Comparison of ENCODE assay signal across 1 cellular context in the genomic region with DNA sequence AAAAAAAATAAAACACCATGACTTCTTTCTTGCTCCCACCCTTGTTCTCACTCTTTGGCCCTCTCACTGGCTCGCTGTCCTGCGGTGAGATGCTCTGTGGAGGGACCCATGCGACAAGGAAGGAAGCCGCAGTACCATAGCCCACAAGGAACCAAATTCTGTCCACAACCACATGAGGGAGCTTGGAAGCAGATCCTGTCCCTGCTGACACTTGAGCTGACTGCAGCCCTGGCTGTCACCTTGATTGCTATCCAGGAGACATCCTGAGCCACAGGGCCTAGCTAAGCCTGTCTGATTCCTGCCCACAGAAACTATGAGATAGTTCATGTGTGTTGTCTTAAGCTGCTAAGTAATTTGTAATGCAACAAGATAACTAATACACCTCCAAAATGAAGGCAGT.
TF ChIP-seq lines count a peak whose summit lies in the region.

No MANE protein-coding gene starts in this region.

TF ChIP-seq in HepG2, 621 proteins besides CTCF, POLR2A, EP300 and RAD21 (continues in another document):
- TF ChIP-seq ZNF713 (CRISPR knock-in tag; IDR thresholded peaks at IDR 0.05) (0 out of 2 replicates have a peak, but pooled peaks have one; percentile 46), KAT8 (CRISPR knock-in tag; IDR thresholded peaks at IDR 0.05) (peak; percentile 22; the same call in 1 of the 2 replicates), KLF6 (CRISPR knock-in tag; IDR thresholded peaks at IDR 0.05) (0 out of 2 replicates have a peak, but pooled peaks have one; percentile 25), SIX4 (CRISPR knock-in tag; IDR thresholded peaks at IDR 0.05) (0 out of 2 replicates have a peak, but pooled peaks have one; percentile 19), SALL1 (CRISPR knock-in tag; IDR thresholded peaks at IDR 0.05) (peak; percentile 73; the same call in 1 of the 2 replicates), REPIN1 (CRISPR knock-in tag; IDR thresholded peaks at IDR 0.05; ENCODE audit: borderline replicate concordance, low read depth) (0 out of 2 replicates have a peak, but pooled peaks have one; percentile 60), GATAD2A (CRISPR knock-in tag; IDR thresholded peaks at IDR 0.05) (peak; percentile 65), IRF2 (CRISPR knock-in tag; IDR thresholded peaks at IDR 0.05) (peak; percentile 77), XBP1 (CRISPR knock-in tag; IDR thresholded peaks at IDR 0.05) (no peak), SP5 (CRISPR knock-in tag; IDR thresholded peaks at IDR 0.05; ENCODE audit: borderline replicate concordance, low read depth) (peak; percentile 44; the same call in 1 of the 2 replicates), SOX6 (IDR thresholded peaks at IDR 0.05) (no peak), SOX6 (CRISPR knock-in tag; IDR thresholded peaks at IDR 0.05) (peak; percentile 27), YEATS2 (CRISPR knock-in tag; IDR thresholded peaks at IDR 0.05; ENCODE audit: borderline replicate concordance) (0 out of 2 replicates have a peak, but pooled peaks have one; percentile 22), CC2D1A (CRISPR knock-in tag; IDR thresholded peaks at IDR 0.05) (no peak), ZNF317 (CRISPR knock-in tag; IDR thresholded peaks at IDR 0.05) (0 out of 2 replicates have a peak, but pooled peaks have one; percentile 43), MYNN (CRISPR knock-in tag; IDR thresholded peaks at IDR 0.05; ENCODE audit: low read depth) (no peak), SAP130 (CRISPR knock-in tag; IDR thresholded peaks at IDR 0.05; ENCODE audit: low read depth) (peak; percentile 76), ZNF7 (CRISPR knock-in tag; IDR thresholded peaks at IDR 0.05) (peak; percentile 95), ETV5 (CRISPR knock-in tag; IDR thresholded peaks at IDR 0.05; ENCODE audit: borderline replicate concordance) (peak; percentile 57; the same call in 1 of the 2 replicates), ZNF580 (CRISPR knock-in tag; IDR thresholded peaks at IDR 0.05; ENCODE audit: borderline replicate concordance, low read depth) (peak; percentile 52; the same call in 1 of the 2 replicates), TGIF2 (CRISPR knock-in tag; IDR thresholded peaks at IDR 0.05) (peak; percentile 73; the same call in 1 of the 2 replicates), HDAC2 (CRISPR knock-in tag; IDR thresholded peaks at IDR 0.05) (peak; percentile 56; the same call in 1 of the 2 replicates), ZNF577 (CRISPR knock-in tag; IDR thresholded peaks at IDR 0.05; ENCODE audit: borderline replicate concordance, low read depth) (no peak), HCFC1 (IDR thresholded peaks at IDR 0.05; ENCODE audit: low read depth, low read length) (no peak), HNRNPUL1 (IDR thresholded peaks at IDR 0.05; ENCODE audit: low read depth, low read length) (no peak), KDM3A (CRISPR knock-in tag; IDR thresholded peaks at IDR 0.05; ENCODE audit: low read depth) (0 out of 2 replicates have a peak, but pooled peaks have one; percentile 56), ARNT2 (CRISPR knock-in tag; IDR thresholded peaks at IDR 0.05; ENCODE audit: low read depth) (no peak), ZNF619 (CRISPR knock-in tag; IDR thresholded peaks at IDR 0.05) (0 out of 2 replicates have a peak, but pooled peaks have one; percentile 64), ZNF567 (CRISPR knock-in tag; IDR thresholded peaks at IDR 0.05; ENCODE audit: borderline replicate concordance) (0 out of 2 replicates have a peak, but pooled peaks have one; percentile 83), ARID5B (CRISPR knock-in tag; IDR thresholded peaks at IDR 0.05) (peak; percentile 63), NR2F6 (IDR thresholded peaks at IDR 0.05) (no peak), NR2F6 (CRISPR knock-in tag; IDR thresholded peaks at IDR 0.05) (peak; percentile 54; the same call in 1 of the 2 replicates), ZNF614 (CRISPR knock-in tag; IDR thresholded peaks at IDR 0.05; ENCODE audit: borderline replicate concordance) (peak; percentile 77; the same call in 1 of the 2 replicates), SOX13 (IDR thresholded peaks at IDR 0.05) (no peak), SOX13 (CRISPR knock-in tag; conservative IDR thresholded peaks at IDR 0.05 in 1 of 2, IDR thresholded peaks at IDR 0.05 in 1 of 2) (peak in 1 of 2 experiments; percentile 28; a peak in 1 of 4 replicates), ZNF792 (CRISPR knock-in tag; IDR thresholded peaks at IDR 0.05) (peak; percentile 59; the same call in 1 of the 2 replicates)
- TF ChIP-seq, protein P1, sequence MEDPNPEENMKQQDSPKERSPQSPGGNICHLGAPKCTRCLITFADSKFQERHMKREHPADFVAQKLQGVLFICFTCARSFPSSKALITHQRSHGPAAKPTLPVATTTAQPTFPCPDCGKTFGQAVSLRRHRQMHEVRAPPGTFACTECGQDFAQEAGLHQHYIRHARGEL (CRISPR knock-in tag; IDR thresholded peaks at IDR 0.05): 0 out of 2 replicates have a peak, but pooled peaks have one; percentile 51
- TF ChIP-seq, protein P2, sequence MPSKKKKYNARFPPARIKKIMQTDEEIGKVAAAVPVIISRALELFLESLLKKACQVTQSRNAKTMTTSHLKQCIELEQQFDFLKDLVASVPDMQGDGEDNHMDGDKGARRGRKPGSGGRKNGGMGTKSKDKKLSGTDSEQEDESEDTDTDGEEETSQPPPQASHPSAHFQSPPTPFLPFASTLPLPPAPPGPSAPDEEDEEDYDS (CRISPR knock-in tag; IDR thresholded peaks at IDR 0.05): 0 out of 2 replicates have a peak, but pooled peaks have one; percentile 34
- TF ChIP-seq, protein P3, sequence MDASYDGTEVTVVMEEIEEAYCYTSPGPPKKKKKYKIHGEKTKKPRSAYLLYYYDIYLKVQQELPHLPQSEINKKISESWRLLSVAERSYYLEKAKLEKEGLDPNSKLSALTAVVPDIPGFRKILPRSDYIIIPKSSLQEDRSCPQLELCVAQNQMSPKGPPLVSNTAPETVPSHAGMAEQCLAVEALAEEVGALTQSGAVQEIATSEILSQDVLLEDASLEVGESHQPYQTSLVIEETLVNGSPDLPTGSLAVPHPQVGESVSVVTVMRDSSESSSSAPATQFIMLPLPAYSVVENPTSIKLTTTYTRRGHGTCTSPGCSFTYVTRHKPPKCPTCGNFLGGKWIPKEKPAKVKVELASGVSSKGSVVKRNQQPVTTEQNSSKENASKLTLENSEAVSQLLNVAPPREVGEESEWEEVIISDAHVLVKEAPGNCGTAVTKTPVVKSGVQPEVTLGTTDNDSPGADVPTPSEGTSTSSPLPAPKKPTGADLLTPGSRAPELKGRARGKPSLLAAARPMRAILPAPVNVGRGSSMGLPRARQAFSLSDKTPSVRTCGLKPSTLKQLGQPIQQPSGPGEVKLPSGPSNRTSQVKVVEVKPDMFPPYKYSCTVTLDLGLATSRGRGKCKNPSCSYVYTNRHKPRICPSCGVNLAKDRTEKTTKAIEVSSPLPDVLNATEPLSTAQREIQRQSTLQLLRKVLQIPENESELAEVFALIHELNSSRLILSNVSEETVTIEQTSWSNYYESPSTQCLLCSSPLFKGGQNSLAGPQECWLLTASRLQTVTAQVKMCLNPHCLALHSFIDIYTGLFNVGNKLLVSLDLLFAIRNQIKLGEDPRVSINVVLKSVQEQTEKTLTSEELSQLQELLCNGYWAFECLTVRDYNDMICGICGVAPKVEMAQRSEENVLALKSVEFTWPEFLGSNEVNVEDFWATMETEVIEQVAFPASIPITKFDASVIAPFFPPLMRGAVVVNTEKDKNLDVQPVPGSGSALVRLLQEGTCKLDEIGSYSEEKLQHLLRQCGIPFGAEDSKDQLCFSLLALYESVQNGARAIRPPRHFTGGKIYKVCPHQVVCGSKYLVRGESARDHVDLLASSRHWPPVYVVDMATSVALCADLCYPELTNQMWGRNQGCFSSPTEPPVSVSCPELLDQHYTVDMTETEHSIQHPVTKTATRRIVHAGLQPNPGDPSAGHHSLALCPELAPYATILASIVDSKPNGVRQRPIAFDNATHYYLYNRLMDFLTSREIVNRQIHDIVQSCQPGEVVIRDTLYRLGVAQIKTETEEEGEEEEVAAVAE (CRISPR knock-in tag; IDR thresholded peaks at IDR 0.05; ENCODE audit: borderline replicate concordance): 0 out of 2 replicates have a peak, but pooled peaks have one; percentile 36
- TF ChIP-seq, protein P4, sequence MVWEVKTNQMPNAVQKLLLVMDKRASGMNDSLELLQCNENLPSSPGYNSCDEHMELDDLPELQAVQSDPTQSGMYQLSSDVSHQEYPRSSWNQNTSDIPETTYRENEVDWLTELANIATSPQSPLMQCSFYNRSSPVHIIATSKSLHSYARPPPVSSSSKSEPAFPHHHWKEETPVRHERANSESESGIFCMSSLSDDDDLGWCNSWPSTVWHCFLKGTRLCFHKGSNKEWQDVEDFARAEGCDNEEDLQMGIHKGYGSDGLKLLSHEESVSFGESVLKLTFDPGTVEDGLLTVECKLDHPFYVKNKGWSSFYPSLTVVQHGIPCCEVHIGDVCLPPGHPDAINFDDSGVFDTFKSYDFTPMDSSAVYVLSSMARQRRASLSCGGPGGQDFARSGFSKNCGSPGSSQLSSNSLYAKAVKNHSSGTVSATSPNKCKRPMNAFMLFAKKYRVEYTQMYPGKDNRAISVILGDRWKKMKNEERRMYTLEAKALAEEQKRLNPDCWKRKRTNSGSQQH (CRISPR knock-in tag; IDR thresholded peaks at IDR 0.05; ENCODE audit: low read depth): 0 out of 2 replicates have a peak, but pooled peaks have one; percentile 41
- TF ChIP-seq, protein P5, sequence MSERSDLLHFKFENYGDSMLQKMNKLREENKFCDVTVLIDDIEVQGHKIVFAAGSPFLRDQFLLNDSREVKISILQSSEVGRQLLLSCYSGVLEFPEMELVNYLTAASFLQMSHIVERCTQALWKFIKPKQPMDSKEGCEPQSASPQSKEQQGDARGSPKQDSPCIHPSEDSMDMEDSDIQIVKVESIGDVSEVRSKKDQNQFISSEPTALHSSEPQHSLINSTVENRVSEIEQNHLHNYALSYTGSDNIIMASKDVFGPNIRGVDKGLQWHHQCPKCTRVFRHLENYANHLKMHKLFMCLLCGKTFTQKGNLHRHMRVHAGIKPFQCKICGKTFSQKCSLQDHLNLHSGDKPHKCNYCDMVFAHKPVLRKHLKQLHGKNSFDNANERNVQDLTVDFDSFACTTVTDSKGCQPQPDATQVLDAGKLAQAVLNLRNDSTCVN (CRISPR knock-in tag; IDR thresholded peaks at IDR 0.05; ENCODE audit: borderline replicate concordance): peak; percentile 57; the same call in 1 of the 2 replicates
- TF ChIP-seq, protein P6, sequence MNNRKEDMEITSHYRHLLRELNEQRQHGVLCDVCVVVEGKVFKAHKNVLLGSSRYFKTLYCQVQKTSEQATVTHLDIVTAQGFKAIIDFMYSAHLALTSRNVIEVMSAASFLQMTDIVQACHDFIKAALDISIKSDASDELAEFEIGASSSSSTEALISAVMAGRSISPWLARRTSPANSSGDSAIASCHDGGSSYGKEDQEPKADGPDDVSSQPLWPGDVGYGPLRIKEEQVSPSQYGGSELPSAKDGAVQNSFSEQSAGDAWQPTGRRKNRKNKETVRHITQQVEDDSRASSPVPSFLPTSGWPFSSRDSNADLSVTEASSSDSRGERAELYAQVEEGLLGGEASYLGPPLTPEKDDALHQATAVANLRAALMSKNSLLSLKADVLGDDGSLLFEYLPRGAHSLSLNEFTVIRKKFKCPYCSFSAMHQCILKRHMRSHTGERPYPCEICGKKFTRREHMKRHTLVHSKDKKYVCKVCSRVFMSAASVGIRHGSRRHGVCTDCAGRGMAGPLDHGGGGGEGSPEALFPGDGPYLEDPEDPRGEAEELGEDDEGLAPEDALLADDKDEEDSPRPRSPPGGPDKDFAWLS (CRISPR knock-in tag; IDR thresholded peaks at IDR 0.05; ENCODE audit: borderline replicate concordance): 0 out of 2 replicates have a peak, but pooled peaks have one; percentile 7
- TF ChIP-seq, protein P7, sequence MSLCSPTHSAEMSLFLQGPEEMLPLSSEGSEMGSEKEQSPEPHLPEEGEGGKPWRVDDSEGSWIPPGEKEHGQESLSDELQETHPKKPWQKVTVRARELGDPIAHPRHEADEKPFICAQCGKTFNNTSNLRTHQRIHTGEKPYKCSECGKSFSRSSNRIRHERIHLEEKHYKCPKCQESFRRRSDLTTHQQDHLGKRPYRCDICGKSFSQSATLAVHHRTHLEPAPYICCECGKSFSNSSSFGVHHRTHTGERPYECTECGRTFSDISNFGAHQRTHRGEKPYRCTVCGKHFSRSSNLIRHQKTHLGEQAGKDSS (CRISPR knock-in tag; IDR thresholded peaks at IDR 0.05; ENCODE audit: borderline replicate concordance, low read depth): 0 out of 2 replicates have a peak, but pooled peaks have one; percentile 23
- TF ChIP-seq, protein P8, sequence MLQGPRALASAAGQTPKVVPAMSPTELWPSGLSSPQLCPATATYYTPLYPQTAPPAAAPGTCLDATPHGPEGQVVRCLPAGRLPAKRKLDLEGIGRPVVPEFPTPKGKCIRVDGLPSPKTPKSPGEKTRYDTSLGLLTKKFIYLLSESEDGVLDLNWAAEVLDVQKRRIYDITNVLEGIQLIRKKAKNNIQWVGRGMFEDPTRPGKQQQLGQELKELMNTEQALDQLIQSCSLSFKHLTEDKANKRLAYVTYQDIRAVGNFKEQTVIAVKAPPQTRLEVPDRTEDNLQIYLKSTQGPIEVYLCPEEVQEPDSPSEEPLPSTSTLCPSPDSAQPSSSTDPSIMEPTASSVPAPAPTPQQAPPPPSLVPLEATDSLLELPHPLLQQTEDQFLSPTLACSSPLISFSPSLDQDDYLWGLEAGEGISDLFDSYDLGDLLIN (CRISPR knock-in tag; IDR thresholded peaks at IDR 0.05; ENCODE audit: borderline replicate concordance): no peak
